Comparison of ENCODE assay signal across 10 cellular contexts in the genomic region with DNA sequence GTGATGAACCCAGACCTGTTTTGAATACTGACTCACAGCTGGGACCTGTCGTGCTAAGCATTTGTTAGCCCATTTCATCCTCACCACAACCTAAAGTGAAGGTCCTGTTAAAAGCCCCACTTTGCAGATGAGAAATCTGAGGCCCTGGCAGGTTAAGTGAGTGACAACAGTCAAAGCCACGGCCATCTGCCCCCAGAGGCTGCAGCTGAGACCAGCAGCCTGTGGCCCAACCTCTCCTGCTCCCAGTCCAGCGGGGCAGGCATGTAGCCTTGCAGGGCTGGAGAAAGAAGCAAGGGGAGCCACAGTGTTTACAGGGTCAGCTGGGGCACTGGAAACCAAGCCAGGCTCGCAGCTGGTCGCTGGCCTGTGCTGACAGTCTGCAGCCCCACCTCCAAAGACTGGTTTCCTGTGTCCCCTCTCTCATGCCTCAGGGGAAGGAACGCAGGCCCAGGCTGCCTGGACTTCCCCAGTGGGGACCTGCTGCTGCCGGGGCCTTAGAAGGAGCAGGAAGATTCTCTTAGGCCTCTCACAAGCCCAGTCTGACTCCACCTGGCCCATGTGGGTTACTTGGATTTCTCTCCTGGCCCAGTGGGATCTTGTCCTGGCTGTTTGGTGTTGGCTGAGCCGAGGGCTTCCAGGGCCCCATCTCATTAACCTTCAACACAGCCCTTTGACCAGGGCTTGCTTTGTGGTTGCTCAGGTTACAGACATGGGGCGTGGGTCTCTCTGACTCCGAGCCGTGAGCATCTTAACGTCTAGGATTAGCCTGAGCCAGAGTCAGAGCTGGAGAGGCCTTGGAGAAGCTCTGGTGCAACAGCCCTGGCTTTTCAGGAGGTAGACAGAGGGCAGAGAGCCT. TPM values are rescaled to one million over a fixed set of nuclear protein-coding genes. Genes with fewer than 3 reads are reported as not detected.
A peak's percentile ranks its signal among the peaks of the same experiment; 100 is the strongest.
DNase-seq lines count a peak whose midpoint lies in the region; ATAC-seq, FAIRE-seq and TF ChIP-seq lines count a peak whose summit lies in the region.
"Had no signal": no experiment of that assay in that cellular context is flagged by ENCODE, and none has a peak within 500 bp of the region (broad histone marks: within the 10 kb centered on the region; RNA-seq: fewer than 3 reads in every experiment).

No MANE protein-coding gene starts in this region.

- H4K20me1 ChIP-seq in K562 (replicated peaks; ENCODE audit: control insufficient read depth, insufficient read depth, low read length) (no peaks in the 10 kb centered on the region), GM23248 (ENCODE audit: insufficient read depth) (no peaks in the 10 kb centered on the region)

- no peaks in the 10 kb centered on the region for H3K27me3 Mint-ChIP-seq in CD4-positive, alpha-beta T cell
- H3K27me3 Mint-ChIP-seq in memory B cell: no peaks in the 10 kb centered on the region

- CTCF ChIA-PET in CD4-positive, alpha-beta T cell (lab: Charles Lee): interaction anchor here (1.1 to 3.6 kb wide), 6 partner anchors 8 to 25 kb away, joined by 3 to 37 read pairs (median 6); no protein-coding TSS in a partner anchor
- CTCF ChIA-PET in K562 (lab: Yijun Ruan, JAX; ENCODE audit: low intra/inter-chr PET ratio): no interaction called here

- H3F3A ChIP-seq in GM23248 (ENCODE audit: insufficient read depth): no peaks in the 10 kb centered on the region

- H3K79me2 ChIP-seq in K562 (ENCODE audit: control insufficient read depth, insufficient read depth, low read length): no peaks in the 10 kb centered on the region; the same call in 2 of the 3 replicates
- H3K79me2 ChIP-seq in GM23248 (ENCODE audit: insufficient read depth): no peaks in the 10 kb centered on the region

- peak overlapping the region; percentile 81 for H3K27ac ChIP-seq in CD4-positive, alpha-beta T cell (ENCODE audit: low read depth, low read length)
- H3K27ac ChIP-seq in K562 (ENCODE audit: extremely low read depth, low read depth, low read length): no peak overlapping the region
- peak overlapping the region; percentile 43 for H3K27ac ChIP-seq in urinary bladder (ENCODE audit: low read depth)
- no peak overlapping the region for H3K27ac ChIP-seq in GM23248
- H3K27ac ChIP-seq: epithelial cell of prostate had no signal

- H3K9me3 Mint-ChIP-seq in CD4-positive, alpha-beta T cell: no peaks in the 10 kb centered on the region
- no peaks in the 10 kb centered on the region for H3K9me3 Mint-ChIP-seq in memory B cell

- POLR2A ChIA-PET in CD4-positive, alpha-beta T cell (lab: Charles Lee): interaction anchor here (1.2 to 6.8 kb wide), 6 partner anchors 10 to 206 kb away, joined by 3 to 190 read pairs (median 12); partner anchors contain the start of gene ATG16L1
- POLR2A ChIA-PET in K562 (lab: Yijun Ruan, JAX): interaction anchor here (1.0 kb wide), 1 partner anchor 17 kb away, joined by 3 read pairs; no protein-coding TSS in a partner anchor

- TF ChIP-seq CTCF in CD4-positive, alpha-beta T cell (IDR thresholded peaks at IDR 0.05): peak; percentile 18
- TF ChIP-seq CTCF in NB4 (IDR thresholded peaks at IDR 0.05; ENCODE audit: low read depth, low read length): peak; percentile 31
- TF ChIP-seq CTCF in K562 (IDR thresholded peaks at IDR 0.05 in 2 of 3, conservative IDR thresholded peaks at IDR 0.05 in 1 of 3; ENCODE audit: insufficient read depth in 2 of 3, low read depth in 1 of 3, low read length in 3 of 3): peak; percentile 23 to 36 (median 33); a peak in 2 of 6 replicates

- H3K9me1 ChIP-seq in K562 (ENCODE audit: control insufficient read depth, insufficient read depth, low read length): no peaks in the 10 kb centered on the region

- no peaks in the 10 kb centered on the region for H3K36me3 ChIP-seq in K562 (ENCODE audit: control insufficient read depth, insufficient read depth, low read length)
- H3K36me3 ChIP-seq in urinary bladder (ENCODE audit: insufficient read depth): no peaks in the 10 kb centered on the region
- H3K36me3 ChIP-seq in GM23248 (ENCODE audit: low read depth): no peaks in the 10 kb centered on the region

- H3K9ac ChIP-seq in K562 (ENCODE audit: insufficient read depth in 1 of 2, low read depth in 2 of 2, low read length in 2 of 2) (peak overlapping the region in 1 of 2 experiments; percentile 68; a peak in 2 of 4 replicates), GM23248 (no peak overlapping the region)

- no peak for DNase-seq in CD4-positive, alpha-beta T cell
- DNase-seq in NB4 (ENCODE audit: low read depth): peak; percentile 77
- DNase-seq in K562 (ENCODE audit: extremely low read depth in 1 of 4, low spot score in 3 of 4): peak; percentile 24 to 34 (median 26)
- no peak for DNase-seq in memory B cell (ENCODE audit: low spot score in 2 of 2)
- DNase-seq in GM23248: no peak

- H2AFZ ChIP-seq in K562 (ENCODE audit: low read depth, low read length) (peak overlapping the region; percentile 68), GM23248 (no peak overlapping the region)

- WGBS in K562 (ENCODE audit: insufficient coverage, low coverage, missing lambda C conversion rate): 52% methylated on average over 6 of the region's 12 CpGs
- 41% methylated on average over 12 of the region's 12 CpGs for WGBS in urinary bladder
- WGBS in GM23248 (ENCODE audit: low coverage in 1 of 2, low lambda C conversion rate in 2 of 2, missing lambda C conversion rate in 2 of 2), 2 experiments: 82 to 83% methylated on average over 10 to 12 of the region's 12 CpGs

- peak overlapping the region; percentile 95 for H3K27ac Mint-ChIP-seq in CD4-positive, alpha-beta T cell
- peak overlapping the region; percentile 91 for H3K27ac Mint-ChIP-seq in memory B cell

- no peak for TF ChIP-seq RAD21 in K562 (CRISPR knock-in tag; conservative IDR thresholded peaks at IDR 0.05 in 1 of 2, IDR thresholded peaks at IDR 0.05 in 1 of 2)

- intact Hi-C loops in CD4-positive, alpha-beta T cell (cut with DNase I, micrococcal nuclease): loop anchor here (1.0 to 10.0 kb wide), 4 partner anchors 13 to 190 kb away; partner anchors contain the start of gene ATG16L1 (in 2 of the 2)
- intact Hi-C loops in K562 (cut with micrococcal nuclease): no loop called here

- H3K9me2 ChIP-seq in GM23248 (ENCODE audit: insufficient read depth): no peaks in the 10 kb centered on the region

- no peak for ATAC-seq in CD4-positive, alpha-beta T cell (ENCODE audit: poor library complexity)
- ATAC-seq in GM19452 (IDR thresholded peaks at IDR 0.05; ENCODE audit: unreplicated experiment) (peak; percentile 30), K562 (peak; percentile 81), memory B cell (ENCODE audit: low read depth) (peak; percentile 3), GM19397 (IDR thresholded peaks at IDR 0.05; ENCODE audit: unreplicated experiment) (no peak)

- no peaks in the 10 kb centered on the region for H3K9me3 ChIP-seq in CD4-positive, alpha-beta T cell (ENCODE audit: control insufficient read depth, low read length)
- H3K9me3 ChIP-seq in K562 (replicated peaks; ENCODE audit: control insufficient read depth, insufficient read depth, low read depth, low read length) (no peaks in the 10 kb centered on the region), GM23248 (ENCODE audit: low read depth) (no peaks in the 10 kb centered on the region)

- peak overlapping the region; percentile 62; the same call in 1 of the 2 replicates for H3K4me2 ChIP-seq in K562 (ENCODE audit: insufficient read depth, low read length)
- H3K4me2 ChIP-seq in GM23248 (ENCODE audit: unreplicated experiment): no peak overlapping the region

- H3K4me1 Mint-ChIP-seq in CD4-positive, alpha-beta T cell (ENCODE audit: low read depth): peaks cover 56% of the 10 kb centered on the region
- H3K4me1 Mint-ChIP-seq in memory B cell: peaks cover 26% of the 10 kb centered on the region

- TF ChIP-seq POLR2A in NB4 (IDR thresholded peaks at IDR 0.05; ENCODE audit: extremely low read depth, insufficient read length) (peak; percentile 3), K562 (conservative IDR thresholded peaks at IDR 0.05) (no peak)

- H3K4me1 ChIP-seq in K562 (replicated peaks in 1 of 2; ENCODE audit: control insufficient read depth in 2 of 2, insufficient read depth in 2 of 2, low read length in 2 of 2) (peaks cover 13 to 48% of the 10 kb centered on the region in 2 experiments; a peak in 4 of 5 replicates), urinary bladder (ENCODE audit: insufficient read depth) (no peaks in the 10 kb centered on the region), GM23248 (ENCODE audit: insufficient read depth) (no peaks in the 10 kb centered on the region)

- peak overlapping the region; percentile 90 for H3K4me3 Mint-ChIP-seq in CD4-positive, alpha-beta T cell
- H3K4me3 Mint-ChIP-seq in memory B cell: peak overlapping the region; percentile 98

- no peak for FAIRE-seq in K562 (lab: Jason Lieb, UNC)

- H3K4me3 ChIP-seq in NB4 (ENCODE audit: low read depth, low read length) (peak overlapping the region; percentile 100), K562 (no peak overlapping the region), urinary bladder (ENCODE audit: low read depth, low read length) (peak overlapping the region; percentile 36), GM23248 (no peak overlapping the region)

- TSS peak; percentile 43 for BruUV-seq in K562 (replicated peaks; lab: Mats Ljungman, UMichigan)

- no peak for TF ChIP-seq EP300 in K562 (IDR thresholded peaks at IDR 0.05; ENCODE audit: low read length)

- H3K27me3 ChIP-seq in CD4-positive, alpha-beta T cell (ENCODE audit: control insufficient read depth, insufficient read depth, low read length): no peaks in the 10 kb centered on the region
- H3K27me3 ChIP-seq in K562 (ENCODE audit: control insufficient read depth in 2 of 2, insufficient read depth in 2 of 2, low read length in 2 of 2) (no peaks in the 10 kb centered on the region), GM23248 (replicated peaks; ENCODE audit: insufficient read depth) (no peaks in the 10 kb centered on the region)

- in situ Hi-C loops in K562 (cut with MboI) (no loop called here), GM23248 (cut with MboI) (no loop called here)

- H3K36me3 Mint-ChIP-seq in CD4-positive, alpha-beta T cell (ENCODE audit: low read depth): peaks cover 65% of the 10 kb centered on the region
- H3K36me3 Mint-ChIP-seq in memory B cell: peaks cover 15% of the 10 kb centered on the region

RNA-seq across cellular contexts. Expression of gene INPP5D, which starts 1.7 kb away (rescaled TPM):
- 100 to 1,000 TPM; 141 to 154 TPM for total RNA-seq in CD4-positive, alpha-beta T cell
- total RNA-seq in K562 (2011; cell fraction: chromatin; rRNA removed; ENCODE audit: low replicate concordance): 2.4 and 2.7 TPM in 2 replicates
- 1.5 and 1.6 TPM in 2 replicates for total RNA-seq in K562 (2011; cell fraction: nucleolus; rRNA removed)
- total RNA-seq in K562 (2011; cell fraction: nucleoplasm; rRNA removed): 1.3 and 3.4 TPM in 2 replicates
- total RNA-seq in K562 (2014; rRNA removed): 1.9 and 3.1 TPM in 2 replicates
- 2.3 and 3.9 TPM in 2 replicates for total RNA-seq in K562 (2014; rRNA removed; fragmentation: Illumina TruSeq; extraction: Trizol)
- 4.5 and 6.2 TPM in 2 replicates for total RNA-seq in K562 (2015; rRNA removed; fragmentation: Illumina TruSeq; extraction: Trizol)
- 4.3 and 5.6 TPM in 2 replicates for total RNA-seq in K562 (2021)
- 0.78 and 9.7 TPM in 2 replicates for polyA plus RNA-seq in K562 (2011; rRNA removed)
- 0.67 and 4.5 TPM in 2 replicates for polyA plus RNA-seq in K562 (2011; cell fraction: cytosol; rRNA removed)
- 2.0 and 13.9 TPM in 2 replicates for polyA plus RNA-seq in K562 (2011; cell fraction: nucleus; rRNA removed)
- 3.4 and 7.8 TPM in 2 replicates for polyA plus RNA-seq in K562 (2012)
- polyA plus RNA-seq in K562 (2014; fragmentation: Illumina TruSeq; extraction: Trizol): 3.7 and 4.2 TPM in 2 replicates
- under 1 TPM; 0.55 to 0.63 TPM for polyA plus RNA-seq in K562 (2014; fragmentation: Nextera tagmentation; extraction: Ambion mirVana)
- polyA plus RNA-seq in K562 (2014; rRNA removed): 1.9 and 2.2 TPM in 2 replicates
- 1.4 and 16.3 TPM in 2 replicates for polyA minus RNA-seq in K562 (2011; rRNA and poly(A)+ RNA removed)
- 1.5 and 18.9 TPM in 2 replicates for polyA minus RNA-seq in K562 (2011; cell fraction: cytosol; rRNA and poly(A)+ RNA removed)
- 2.2 and 16.2 TPM in 2 replicates for polyA minus RNA-seq in K562 (2011; cell fraction: nucleus; rRNA and poly(A)+ RNA removed)
- 13.5 TPM for total RNA-seq in urinary bladder
- polyA plus RNA-seq in urinary bladder: 8.4 TPM
- total RNA-seq in GM23248 (2014; rRNA removed; shearing (Covaris generic)): not detected in 2 replicates
- polyA plus RNA-seq in GM23248 (2016; fragmentation: Nextera tagmentation; extraction: Ambion mirVana): 0.13 and 0.23 TPM in 2 replicates

RNA-seq across cellular contexts. Expression of gene NEU2, which starts 29.3 kb away (rescaled TPM):
- not detected for total RNA-seq in CD4-positive, alpha-beta T cell
- total RNA-seq in K562 (2011; cell fraction: chromatin; rRNA removed; ENCODE audit: low replicate concordance): not detected in 2 replicates
- total RNA-seq in K562 (2011; cell fraction: nucleolus; rRNA removed): not detected in 2 replicates
- not detected in 2 replicates for total RNA-seq in K562 (2011; cell fraction: nucleoplasm; rRNA removed)
- total RNA-seq in K562 (2014; rRNA removed) (not detected in 2 replicates), K562 (2014; rRNA removed; fragmentation: Illumina TruSeq; extraction: Trizol) (not detected in 2 replicates), K562 (2015; rRNA removed; fragmentation: Illumina TruSeq; extraction: Trizol) (not detected in 2 replicates), K562 (2021) (not detected in 2 replicates), urinary bladder (not detected)
- polyA plus RNA-seq in K562 (2011; rRNA removed) (not detected in 2 replicates), K562 (2014; fragmentation: Illumina TruSeq; extraction: Trizol) (not detected in 2 replicates), K562 (2014; fragmentation: Nextera tagmentation; extraction: Ambion mirVana) (not detected), K562 (2014; rRNA removed) (not detected in 2 replicates), urinary bladder (not detected), GM23248 (2016; fragmentation: Nextera tagmentation; extraction: Ambion mirVana) (not detected in 2 replicates)
- polyA plus RNA-seq in K562 (2011; cell fraction: cytosol; rRNA removed): not detected in 2 replicates
- not detected in 2 replicates for polyA plus RNA-seq in K562 (2011; cell fraction: nucleus; rRNA removed)
- not detected in 2 replicates for polyA plus RNA-seq in K562 (2012)
- polyA minus RNA-seq in K562 (2011; rRNA and poly(A)+ RNA removed): not detected in 2 replicates
- polyA minus RNA-seq in K562 (2011; cell fraction: cytosol; rRNA and poly(A)+ RNA removed): not detected in 2 replicates
- not detected in 2 replicates for polyA minus RNA-seq in K562 (2011; cell fraction: nucleus; rRNA and poly(A)+ RNA removed)
- not detected in 2 replicates for total RNA-seq in GM23248 (2014; rRNA removed; shearing (Covaris generic))
- total RNA-seq: subcutaneous adipose tissue had no signal

RNA-seq across cellular contexts. Expression of gene NGEF, which starts 48.8 kb away (rescaled TPM):
- total RNA-seq in CD4-positive, alpha-beta T cell: not detected
- total RNA-seq in K562 (2011; cell fraction: chromatin; rRNA removed; ENCODE audit: low replicate concordance): 0.37 TPM in 1 of 2 replicates, not detected in the other
- not detected in 2 replicates for total RNA-seq in K562 (2011; cell fraction: nucleolus; rRNA removed)
- not detected in 2 replicates for total RNA-seq in K562 (2011; cell fraction: nucleoplasm; rRNA removed)
- total RNA-seq in K562 (2014; rRNA removed) (not detected in 2 replicates), K562 (2014; rRNA removed; fragmentation: Illumina TruSeq; extraction: Trizol) (not detected in 2 replicates), K562 (2015; rRNA removed; fragmentation: Illumina TruSeq; extraction: Trizol) (not detected in 2 replicates), K562 (2021) (0.09 and 0.11 TPM in 2 replicates), urinary bladder (4.1 TPM)
- polyA plus RNA-seq in K562 (2011; rRNA removed) (0.12 and 0.17 TPM in 2 replicates), K562 (2014; fragmentation: Illumina TruSeq; extraction: Trizol) (0.07 TPM in 1 of 2 replicates, not detected in the other), K562 (2014; fragmentation: Nextera tagmentation; extraction: Ambion mirVana) (not detected), K562 (2014; rRNA removed) (0.08 TPM in 1 of 2 replicates, not detected in the other), urinary bladder (4.2 TPM), GM23248 (2016; fragmentation: Nextera tagmentation; extraction: Ambion mirVana) (0.35 TPM in 1 of 2 replicates, not detected in the other)
- polyA plus RNA-seq in K562 (2011; cell fraction: cytosol; rRNA removed): 0.06 and 0.10 TPM in 2 replicates
- polyA plus RNA-seq in K562 (2011; cell fraction: nucleus; rRNA removed): 0.32 and 0.51 TPM in 2 replicates
- polyA plus RNA-seq in K562 (2012): 0.20 and 0.28 TPM in 2 replicates
- 0.63 TPM in 1 of 2 replicates, not detected in the other for polyA minus RNA-seq in K562 (2011; rRNA and poly(A)+ RNA removed)
- not detected in 2 replicates for polyA minus RNA-seq in K562 (2011; cell fraction: cytosol; rRNA and poly(A)+ RNA removed)
- polyA minus RNA-seq in K562 (2011; cell fraction: nucleus; rRNA and poly(A)+ RNA removed): not detected in 2 replicates
- 0.43 TPM in 1 of 2 replicates, not detected in the other for total RNA-seq in GM23248 (2014; rRNA removed; shearing (Covaris generic))

Comparison
In these comparisons a context has a peak if more than half of its experiments do, and no peak if none do; other contexts are left out.
1. ATAC-seq: peak in GM19452 (single experiment), K562 (single experiment) and memory B cell (single experiment); none in CD4-positive, alpha-beta T cell (single experiment) and GM19397 (single experiment).
2. DNase-seq: peak in NB4 (single experiment) and K562 (4 of 4); none in CD4-positive, alpha-beta T cell (0 of 10), memory B cell (0 of 2) and GM23248 (single experiment).
3. H3K27ac ChIP-seq: peak in CD4-positive, alpha-beta T cell (single experiment) and urinary bladder (single experiment); none in K562 (single experiment) and GM23248 (single experiment).
4. H3K4me3 ChIP-seq: peak in NB4 (single experiment) and urinary bladder (single experiment); none in K562 (single experiment) and GM23248 (single experiment).
5. Peak in every context shown above with its lines, with median percentiles within 50 percentile points of each other: CTCF ChIP-seq.